Comparison of ENCODE assay signal across 1 cellular context in the genomic region with DNA sequence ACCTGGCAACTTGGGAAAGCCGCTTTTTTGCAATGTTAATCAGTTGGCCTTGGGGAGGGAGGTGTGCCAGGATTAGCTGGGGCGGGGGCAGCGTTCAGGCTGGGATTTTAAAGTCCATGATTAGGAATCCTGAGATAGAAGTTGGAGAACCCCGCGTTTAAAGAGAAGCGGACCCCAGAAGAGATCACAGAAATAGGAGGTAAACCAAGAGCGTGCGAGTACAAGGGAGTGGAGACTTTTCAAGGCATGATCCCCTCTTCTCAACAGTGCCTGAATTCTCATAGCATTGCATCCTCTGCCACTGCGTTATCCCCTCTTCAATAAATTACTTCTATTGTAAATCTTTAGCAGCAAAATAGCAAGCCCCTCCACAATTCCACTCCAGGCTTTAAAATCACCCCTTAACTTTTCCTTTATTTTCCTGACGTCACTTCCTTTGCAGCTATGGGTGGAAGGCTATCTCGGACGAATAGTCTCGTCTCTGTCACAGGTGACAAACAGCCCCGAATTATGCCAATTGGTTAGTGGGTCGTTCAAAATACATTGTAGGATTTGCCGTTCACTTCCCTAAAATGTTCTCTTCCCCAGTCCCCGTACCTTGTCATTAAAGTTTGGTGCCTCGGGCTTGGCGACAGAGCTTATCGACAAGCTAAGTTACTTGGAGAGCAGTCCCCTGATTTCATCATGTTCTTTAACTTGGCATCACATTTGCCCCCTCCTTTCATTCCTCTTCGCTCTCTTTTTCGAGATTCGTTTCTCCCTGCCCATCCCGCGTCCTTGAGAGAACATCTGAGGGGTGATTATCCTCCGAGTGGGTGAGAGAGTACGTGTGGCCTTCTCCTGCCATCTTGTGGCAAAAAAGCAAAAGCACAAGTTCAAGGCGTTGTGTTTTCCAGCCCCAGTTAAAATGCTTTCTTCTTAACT.
A peak's percentile ranks its signal among the peaks of the same experiment; 100 is the strongest.
TF ChIP-seq lines count a peak whose summit lies in the region.

No MANE protein-coding gene starts in this region.

TF ChIP-seq in H1, 55 proteins besides CTCF, POLR2A, EP300 and RAD21:
- TF ChIP-seq CHD2 (IDR thresholded peaks at IDR 0.05; ENCODE audit: low read length) = no peak
- no peak; the same call in 1 of the 2 replicates for TF ChIP-seq PHF8 (conservative IDR thresholded peaks at IDR 0.05; ENCODE audit: low read depth, low read length)
- TF ChIP-seq RFX5 (IDR thresholded peaks at IDR 0.05; ENCODE audit: borderline replicate concordance, low read depth, low read length) = no peak
- no peak for TF ChIP-seq BACH1 (IDR thresholded peaks at IDR 0.05; ENCODE audit: low read length)
- peak; percentile 90 for TF ChIP-seq POLR2AphosphoS5 (IDR thresholded peaks at IDR 0.05; ENCODE audit: low read depth, low read length)
- no peak for TF ChIP-seq EZH2 (IDR thresholded peaks at IDR 0.05; ENCODE audit: low read depth, low read length, severe bottlenecking)
- 0 out of 4 replicates have a peak, but pooled peaks of 1 of the 2 experiments have one; percentile 10 for TF ChIP-seq HDAC2 (IDR thresholded peaks at IDR 0.05; ENCODE audit: borderline replicate concordance in 1 of 2, low read depth in 2 of 2, low read length in 2 of 2)
- no peak for TF ChIP-seq CHD7 (IDR thresholded peaks at IDR 0.05; ENCODE audit: insufficient replicate concordance, low read length)
- TF ChIP-seq SP2 (IDR thresholded peaks at IDR 0.05; ENCODE audit: low read length) = no peak
- peak; percentile 48 for TF ChIP-seq TBP (IDR thresholded peaks at IDR 0.05; ENCODE audit: low read depth, low read length)
- no peak for TF ChIP-seq HDAC6 (IDR thresholded peaks at IDR 0.05; ENCODE audit: low read depth, low read length)
- no peak for TF ChIP-seq RXRA (IDR thresholded peaks at IDR 0.05; ENCODE audit: insufficient read depth, low read depth, low read length)
- TF ChIP-seq SIRT6 (IDR thresholded peaks at IDR 0.05; ENCODE audit: low read length) = no peak
- no peak for TF ChIP-seq YY1 (IDR thresholded peaks at IDR 0.05; ENCODE audit: low read depth, low read length)
- TF ChIP-seq ZNF274 (IDR thresholded peaks at IDR 0.05; ENCODE audit: borderline replicate concordance, extremely low read depth, low read length) = no peak
- TF ChIP-seq SP4 (IDR thresholded peaks at IDR 0.05; ENCODE audit: low read length) = no peak; the same call in 1 of the 2 replicates
- TF ChIP-seq RNF2 (IDR thresholded peaks at IDR 0.05; ENCODE audit: borderline replicate concordance, low read depth, low read length, missing control alignments, poor library complexity, severe bottlenecking) = no peak
- TF ChIP-seq SAP30 (IDR thresholded peaks at IDR 0.05; ENCODE audit: insufficient read depth, insufficient replicate concordance, low read length) = peak; percentile 68
- TF ChIP-seq CEBPB (IDR thresholded peaks at IDR 0.05; ENCODE audit: low read depth, low read length) = no peak; the same call in 1 of the 2 replicates
- TF ChIP-seq GABPA (IDR thresholded peaks at IDR 0.05; ENCODE audit: borderline replicate concordance, insufficient read depth, low read length) = no peak
- TF ChIP-seq CREB1 (IDR thresholded peaks at IDR 0.05) = peak; percentile 13
- no peak for TF ChIP-seq KDM4A (IDR thresholded peaks at IDR 0.05; ENCODE audit: low read depth, low read length, severe bottlenecking)
- TF ChIP-seq, protein P1, sequence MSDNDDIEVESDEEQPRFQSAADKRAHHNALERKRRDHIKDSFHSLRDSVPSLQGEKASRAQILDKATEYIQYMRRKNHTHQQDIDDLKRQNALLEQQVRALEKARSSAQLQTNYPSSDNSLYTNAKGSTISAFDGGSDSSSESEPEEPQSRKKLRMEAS (IDR thresholded peaks at IDR 0.05) = no peak
- TF ChIP-seq ASH2L (IDR thresholded peaks at IDR 0.05; ENCODE audit: low read length) = peak; percentile 52
- peak; percentile 4 for TF ChIP-seq TAF7 (optimal IDR thresholded peaks at IDR 0.05; ENCODE audit: borderline replicate concordance, low read depth, low read length)
- TF ChIP-seq JUND (IDR thresholded peaks at IDR 0.05; ENCODE audit: low read length) = no peak
- peak; percentile 46 to 53; a peak in 1 of 4 replicates for TF ChIP-seq SIN3A (conservative IDR thresholded peaks at IDR 0.05 in 1 of 2, IDR thresholded peaks at IDR 0.05 in 1 of 2; ENCODE audit: low read depth in 1 of 2, low read length in 2 of 2)
- TF ChIP-seq SP1 (IDR thresholded peaks at IDR 0.05; ENCODE audit: low read depth, low read length) = no peak
- no peak for TF ChIP-seq TEAD4 (IDR thresholded peaks at IDR 0.05; ENCODE audit: low read depth, low read length)
- TF ChIP-seq CHD1 (IDR thresholded peaks at IDR 0.05; ENCODE audit: low read depth, low read length) = no peak
- TF ChIP-seq POU5F1 (IDR thresholded peaks at IDR 0.05; ENCODE audit: low read depth, low read length) = no peak
- TF ChIP-seq USF2 (IDR thresholded peaks at IDR 0.05; ENCODE audit: low read length) = no peak
- TF ChIP-seq BRCA1 (IDR thresholded peaks at IDR 0.05; ENCODE audit: low read depth, low read length) = no peak
- no peak for TF ChIP-seq CTBP2 (IDR thresholded peaks at IDR 0.05; ENCODE audit: borderline replicate concordance, insufficient read depth, insufficient read length, low read length)
- TF ChIP-seq NRF1 (IDR thresholded peaks at IDR 0.05; ENCODE audit: low read depth, low read length) = no peak
- no peak for TF ChIP-seq RBBP5 (IDR thresholded peaks at IDR 0.05; ENCODE audit: borderline replicate concordance, low read depth, low read length)
- no peak for TF ChIP-seq EGR1 (IDR thresholded peaks at IDR 0.05; ENCODE audit: borderline replicate concordance, low read depth, low read length)
- no peak for TF ChIP-seq CBX5 (IDR thresholded peaks at IDR 0.05; ENCODE audit: low read depth, low read length)
- TF ChIP-seq SUZ12 (IDR thresholded peaks at IDR 0.05; ENCODE audit: low read length) = no peak
- peak; percentile 59; the same call in 1 of the 2 replicates for TF ChIP-seq TAF1 (IDR thresholded peaks at IDR 0.05; ENCODE audit: low read depth, low read length)
- no peak for TF ChIP-seq SIX5 (IDR thresholded peaks at IDR 0.05; ENCODE audit: low read depth, low read length)
- no peak for TF ChIP-seq KDM1A (IDR thresholded peaks at IDR 0.05; ENCODE audit: borderline replicate concordance, low read length)
- no peak for TF ChIP-seq BCL11A (IDR thresholded peaks at IDR 0.05; ENCODE audit: low read depth in 2 of 2, low read length in 2 of 2)
- TF ChIP-seq SRF (IDR thresholded peaks at IDR 0.05; ENCODE audit: low read depth, low read length) = no peak
- TF ChIP-seq GTF2F1 (IDR thresholded peaks at IDR 0.05; ENCODE audit: borderline replicate concordance, low read depth, low read length) = no peak
- no peak for TF ChIP-seq MAFK (IDR thresholded peaks at IDR 0.05; ENCODE audit: low read depth, low read length)
- TF ChIP-seq E2F6 (IDR thresholded peaks at IDR 0.05) = no peak
- no peak for TF ChIP-seq FOSL1 (IDR thresholded peaks at IDR 0.05; ENCODE audit: insufficient read depth, low read depth, low read length)
- no peak for TF ChIP-seq NANOG (IDR thresholded peaks at IDR 0.05; ENCODE audit: insufficient read depth, low read depth, low read length, poor library complexity, severe bottlenecking)
- no peak for TF ChIP-seq CBX8 (IDR thresholded peaks at IDR 0.05; ENCODE audit: borderline replicate concordance, low read depth, low read length)
- TF ChIP-seq ATF2 (IDR thresholded peaks at IDR 0.05; ENCODE audit: low read length) = peak; percentile 11; the same call in 1 of the 2 replicates
- TF ChIP-seq ATF3 (IDR thresholded peaks at IDR 0.05; ENCODE audit: insufficient read depth, low read depth, low read length) = no peak
- no peak for TF ChIP-seq JUN (IDR thresholded peaks at IDR 0.05; ENCODE audit: low read depth, low read length)
- no peak for TF ChIP-seq KDM5A (IDR thresholded peaks at IDR 0.05; ENCODE audit: low read length)
- no peak for TF ChIP-seq TCF12 (IDR thresholded peaks at IDR 0.05; ENCODE audit: low read depth, low read length)
TF ChIP-seq in H1: peak in this region for 10.
